Comparison of ENCODE assay signal across 18 cellular contexts in the genomic region with DNA sequence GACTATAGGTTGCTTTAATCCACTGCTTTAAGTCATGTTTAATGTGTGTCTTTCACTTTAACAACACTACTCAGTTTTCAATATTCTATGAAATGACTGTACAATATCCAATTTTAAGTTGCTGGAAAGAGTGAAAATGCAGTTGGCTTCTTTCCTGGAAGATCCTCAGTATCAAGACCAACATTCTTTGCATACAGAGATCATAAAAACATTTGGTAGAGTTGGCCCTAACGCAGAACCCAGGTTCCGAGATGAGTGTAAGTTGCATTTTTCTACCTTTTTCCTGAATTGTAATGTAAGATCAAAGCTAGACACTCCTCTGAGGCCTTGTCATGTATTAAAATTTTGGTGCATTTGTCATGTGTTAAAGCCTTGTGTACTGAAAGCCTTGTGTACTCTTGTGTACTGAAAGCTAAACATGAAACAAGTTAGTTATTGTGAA. TPM values are rescaled to one million over a fixed set of nuclear protein-coding genes. Genes with fewer than 3 reads are reported as not detected.
DNase-seq lines count a peak whose midpoint lies in the region; ATAC-seq, FAIRE-seq and TF ChIP-seq lines count a peak whose summit lies in the region.
"Had no signal": no experiment of that assay in that cellular context is flagged by ENCODE, and none has a peak within 500 bp of the region (broad histone marks: within the 10 kb centered on the region; RNA-seq: fewer than 3 reads in every experiment).

No MANE protein-coding gene starts in this region.

- TF ChIP-seq CTCF in OCI-LY3 (IDR thresholded peaks at IDR 0.05; ENCODE audit: low read depth, low read length) (no peak), retinal pigment epithelial cell (conservative IDR thresholded peaks at IDR 0.05; ENCODE audit: low read depth, low read length) (no peak), left lung (IDR thresholded peaks at IDR 0.05) (no peak), kidney (IDR thresholded peaks at IDR 0.05; ENCODE audit: borderline replicate concordance, extremely low read depth, insufficient read depth) (no peak)

- H3K4me3 Mint-ChIP-seq in activated CD4-positive, alpha-beta T cell treated with anti-CD3 and anti-CD28 coated beads, Interleukin-2, amount 10 ng/mL, durations not matched to agents 24 days and 14 days, result no peak overlapping the region

- ATAC-seq in left lung, result no peak
- ATAC-seq: A549 had no signal

- H4K20me1 ChIP-seq in OCI-LY3 (ENCODE audit: insufficient read depth, low read length), result no peaks in the 10 kb centered on the region

- H3K9me3 Mint-ChIP-seq in activated CD4-positive, alpha-beta T cell treated with anti-CD3 and anti-CD28 coated beads, Interleukin-2, amount 10 ng/mL, durations not matched to agents 24 days and 14 days, result peaks cover 7% of the 10 kb centered on the region

- no peak overlapping the region for H2AFZ ChIP-seq in OCI-LY3 (ENCODE audit: low read depth, low read length)

- TF ChIP-seq POLR2A in erythroblast (IDR thresholded peaks at IDR 0.05; ENCODE audit: low read length), result no peak

- H3K4me3 ChIP-seq in OCI-LY3 (ENCODE audit: low read length), result peak overlapping the region; percentile 14
- H3K4me3 ChIP-seq in retinal pigment epithelial cell (ENCODE audit: low read length), result no peak overlapping the region
- H3K4me3 ChIP-seq in left lung, result no peak overlapping the region
- H3K4me3 ChIP-seq in kidney (ENCODE audit: low read length in 2 of 2), result no peak overlapping the region
- H3K4me3 ChIP-seq: A549 had no signal

- H3K4me1 ChIP-seq in OCI-LY3 (ENCODE audit: low read length) (peaks cover 40% of the 10 kb centered on the region), left lung (peaks cover 5 to 17% of the 10 kb centered on the region in 2 donors), kidney (ENCODE audit: control insufficient read depth in 1 of 2, insufficient read depth in 1 of 2, low read depth in 1 of 2, low read length in 2 of 2) (no peaks in the 10 kb centered on the region)

- peak overlapping the region; percentile 57 for H3K4me2 ChIP-seq in OCI-LY3 (ENCODE audit: low read length)
- H3K4me2 ChIP-seq: A549 had no signal

- H3K27ac ChIP-seq in OCI-LY3 (ENCODE audit: low read length) (peak overlapping the region; percentile 54), left lung (peak overlapping the region in 1 of 2 donors; percentile 55), kidney (ENCODE audit: low read depth in 2 of 2, low read length in 2 of 2) (no peak overlapping the region)
- H3K27ac ChIP-seq: A549, HL-60 had no signal

- no peaks in the 10 kb centered on the region for H3K79me2 ChIP-seq in OCI-LY3 (ENCODE audit: low read length)

- no peak for DNase-seq in activated CD4-positive, alpha-beta T cell treated with anti-CD3 and anti-CD28 coated beads, Interleukin-2, amount 10 ng/mL, durations not matched to agents 24 days and 14 days
- no peak for DNase-seq in activated CD4-positive, alpha-beta T cell treated with anti-CD3 and anti-CD28 coated beads, Interleukin-2, amount 50 U/mL, for 48 hours
- DNase-seq in dermis blood vessel endothelial cell (peak; percentile 32), retinal pigment epithelial cell (ENCODE audit: low read depth) (peak; percentile 5), erythroblast (lab: John Stamatoyannopoulos, UW) (no peak), left lung (no peak), kidney (no peak)
- DNase-seq: activated CD4-positive, CD25-positive, alpha-beta regulatory T cell treated with anti-CD3 and anti-CD28 coated beads, Interleukin-2, amount 50 U/mL, for 72 hours; DMS79 treated with DMSO at 0.1 percent for 48 hours; left cardiac atrium; NCI-H1092 treated with DMSO at 0.1 percent for 48 hours; NCI-H748 treated with DMSO at 0.1 percent for 48 hours; occipital lobe; stimulated activated CD4-positive, alpha-beta T cell treated with anti-CD3 and anti-CD28 coated beads, Interleukin-2, amount 100 ng/mL, for 24 hours had no signal

- H3K4me1 Mint-ChIP-seq in activated CD4-positive, alpha-beta T cell treated with anti-CD3 and anti-CD28 coated beads, Interleukin-2, amount 10 ng/mL, durations not matched to agents 24 days and 14 days, result peaks cover 21% of the 10 kb centered on the region

- H3K9ac ChIP-seq in OCI-LY3 (ENCODE audit: low read length) (no peak overlapping the region), kidney (ENCODE audit: low read length in 2 of 2) (no peak overlapping the region)

- intact Hi-C loops in activated CD4-positive, alpha-beta T cell treated with anti-CD3 and anti-CD28 coated beads, Interleukin-2, amount 10 ng/mL, durations not matched to agents 24 days and 14 days (cut with micrococcal nuclease), result no loop called here
- intact Hi-C loops in left lung (cut with DNase I) (no loop called here), kidney (cut with DNase I) (no loop called here)

- H3K27ac Mint-ChIP-seq in activated CD4-positive, alpha-beta T cell treated with anti-CD3 and anti-CD28 coated beads, Interleukin-2, amount 10 ng/mL, durations not matched to agents 24 days and 14 days, result peak overlapping the region; percentile 66

- no peak for FAIRE-seq in kidney (lab: Jason Lieb, UNC)
- FAIRE-seq: A549, GM18507 had no signal

- H3K27me3 ChIP-seq in OCI-LY3 (ENCODE audit: low read depth, low read length) (no peaks in the 10 kb centered on the region), left lung (no peaks in the 10 kb centered on the region)

- H3K36me3 ChIP-seq in OCI-LY3 (replicated peaks; ENCODE audit: low read depth, low read length) (peaks cover 41% of the 10 kb centered on the region), left lung (peaks cover 0 to 47% of the 10 kb centered on the region in 2 donors), kidney (ENCODE audit: control insufficient read depth in 1 of 2, insufficient read depth in 2 of 2, low read length in 2 of 2) (peaks cover 4 to 6% of the 10 kb centered on the region in 2 donors)

- H3K9me3 ChIP-seq in OCI-LY3 (ENCODE audit: insufficient read depth, low read length) (no peaks in the 10 kb centered on the region), left lung (no peaks in the 10 kb centered on the region), kidney (ENCODE audit: control insufficient read depth in 1 of 2, low read length in 2 of 2) (no peaks in the 10 kb centered on the region)
- H3K9me3 ChIP-seq: A549 had no signal

- H3K27me3 Mint-ChIP-seq in activated CD4-positive, alpha-beta T cell treated with anti-CD3 and anti-CD28 coated beads, Interleukin-2, amount 10 ng/mL, durations not matched to agents 24 days and 14 days, result no peaks in the 10 kb centered on the region

- peaks cover 45% of the 10 kb centered on the region for H3K36me3 Mint-ChIP-seq in activated CD4-positive, alpha-beta T cell treated with anti-CD3 and anti-CD28 coated beads, Interleukin-2, amount 10 ng/mL, durations not matched to agents 24 days and 14 days (ENCODE audit: low read depth)

RNA-seq across cellular contexts. Expression of gene TNFRSF11A, which starts 42.9 kb away (rescaled TPM):
- 14.0 and 16.4 TPM in 2 replicates for total RNA-seq in activated CD4-positive, alpha-beta T cell treated with anti-CD3 and anti-CD28 coated beads, Interleukin-2, amount 10 ng/mL, durations not matched to agents 24 days and 14 days
- total RNA-seq in dermis blood vessel endothelial cell (30.3 and 41.7 TPM in 2 replicates), left lung (1 to 10 TPM; 4.7 to 8.9 TPM), kidney (5.4 TPM)
- 0.39 TPM for polyA plus RNA-seq in kidney (ENCODE audit: insufficient read depth, low read depth, low replicate concordance)

Comparison
In these comparisons a context has a peak if more than half of its experiments do, and no peak if none do; other contexts are left out.
1. DNase-seq: peak in dermis blood vessel endothelial cell (single experiment) and retinal pigment epithelial cell (single experiment); none in activated CD4-positive, alpha-beta T cell treated with anti-CD3 and anti-CD28 coated beads, Interleukin-2, amount 10 ng/mL, durations not matched to agents 24 days and 14 days (single experiment), activated CD4-positive, alpha-beta T cell treated with anti-CD3 and anti-CD28 coated beads, Interleukin-2, amount 50 U/mL, for 48 hours (0 of 2), erythroblast (0 of 2), left lung (0 of 2) and kidney (single experiment).